Comparison of ENCODE assay signal across 27 cellular contexts in the genomic region with DNA sequence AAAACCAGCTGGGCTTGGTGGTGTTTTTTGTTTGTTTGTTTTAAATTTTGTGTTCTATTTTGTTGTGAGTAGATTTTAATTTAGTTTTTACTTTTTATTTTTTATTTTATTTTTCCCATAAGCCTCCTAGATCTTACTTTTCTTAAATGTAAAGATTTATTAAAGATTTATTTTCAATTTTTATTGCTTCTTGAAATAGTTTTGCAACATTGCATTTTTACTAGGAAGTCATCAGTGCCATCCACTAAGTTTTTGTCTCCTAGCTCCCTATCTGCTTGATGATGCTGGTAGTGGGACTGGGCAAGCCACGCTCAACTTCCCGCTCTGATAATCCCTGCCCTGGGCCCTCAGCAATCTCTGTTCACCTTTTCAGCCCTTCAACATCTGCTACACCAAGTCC.
"Had no signal": no experiment of that assay in that cellular context is flagged by ENCODE, and none has a peak within 500 bp of the region (broad histone marks: within the 10 kb centered on the region; RNA-seq: fewer than 3 reads in every experiment).

No MANE protein-coding gene starts in this region.

- H3K27me3 ChIP-seq: foreskin keratinocyte, gastroesophageal sphincter, heart left ventricle, ovary, spleen, testis, tibial artery, upper lobe of left lung had no signal

- H3K36me3 ChIP-seq: lower lobe of right lung, ovary, tibial artery had no signal

- H3K4me1 ChIP-seq: foreskin keratinocyte, heart left ventricle, lower lobe of right lung, psoas muscle, spleen, testis, upper lobe of left lung had no signal

- ATAC-seq: effector memory CD8-positive, alpha-beta T cell; foreskin keratinocyte; gastroesophageal sphincter; heart left ventricle; left ventricle myocardium superior; lower lobe of right lung; natural killer cell; psoas muscle; right cardiac atrium; stimulated activated memory B cell treated with anti-CD40 and anti-IgM and Interleukin-4, amounts not matched to agents 10 μg/mL and 1 μg/mL and 100 μg/mL, for 72 hours; stimulated activated naive CD8-positive, alpha-beta T cell treated with anti-CD3 and anti-CD28 coated beads, Interleukin-15, Interleukin-2, amounts not matched to agents 100 U/mL and 50 U/mL, for 24 hours had no signal

- H3K9me3 ChIP-seq: gastroesophageal sphincter, heart left ventricle, lower lobe of right lung, ovary, psoas muscle, spleen, testis, tibial artery, upper lobe of left lung had no signal

- H3K4me3 ChIP-seq: coronary artery, gastroesophageal sphincter, heart left ventricle, lower lobe of right lung, ovary, psoas muscle, skin epidermis, spleen, testis, tibial artery, upper lobe of left lung had no signal

- FAIRE-seq: endometrium, urothelium cell line had no signal

- H3K27ac ChIP-seq: coronary artery, foreskin keratinocyte, gastroesophageal sphincter, heart left ventricle, lower lobe of right lung, ovary, psoas muscle, skin epidermis, spleen, testis, tibial artery, upper lobe of left lung had no signal

- DNase-seq: effector memory CD8-positive, alpha-beta T cell; erythroblast; foreskin keratinocyte; heart left ventricle; hippocampal formation; islet precursor cell; left ventricle myocardium superior; lower lobe of right lung; natural killer cell; occipital lobe; ovary; posterior cingulate gyrus; psoas muscle; right cardiac atrium; spleen; stimulated activated CD4-positive, alpha-beta T cell treated with anti-CD3 and anti-CD28 coated beads, Interleukin-4, amount 100 ng/mL, for 4 hours; stimulated activated naive CD8-positive, alpha-beta T cell treated with anti-CD3 and anti-CD28 coated beads, Interleukin-15, Interleukin-2, amounts not matched to agents 100 U/mL and 50 U/mL, for 24 hours; substantia nigra; testis; tibial artery; upper lobe of left lung had no signal
